1 cellular context compared by ENCODE assay signal in genomic region chr16:57694556-57695377, GRCh38.
A peak's percentile ranks its signal among the peaks of the same experiment; 100 is the strongest.
TF ChIP-seq lines count a peak whose summit lies in the region.

Gene DRC7 (plus strand): TSS chr16:57694806. CDS start chr16:57697950, 3,144 bp downstream.

TF ChIP-seq in HepG2, 621 proteins besides CTCF, POLR2A, EP300 and RAD21 (continues in another document):
- TF ChIP-seq NR2C2 (CRISPR knock-in tag; IDR thresholded peaks at IDR 0.05; ENCODE audit: borderline replicate concordance) (peak; percentile 98), ASH2L (IDR thresholded peaks at IDR 0.05; ENCODE audit: insufficient read length, low read depth, low read length) (no peak), GABPB1 (CRISPR knock-in tag; IDR thresholded peaks at IDR 0.05) (peak; percentile 93), ZNF343 (CRISPR knock-in tag; IDR thresholded peaks at IDR 0.05) (no peak), CEBPG (CRISPR knock-in tag; IDR thresholded peaks at IDR 0.05) (no peak), ZFX (CRISPR knock-in tag; IDR thresholded peaks at IDR 0.05; ENCODE audit: low read depth) (no peak), ZNF18 (CRISPR knock-in tag; IDR thresholded peaks at IDR 0.05; ENCODE audit: insufficient replicate concordance) (no peak), ZNF430 (CRISPR knock-in tag; IDR thresholded peaks at IDR 0.05) (peak; percentile 53; the same call in 1 of the 2 replicates), ZBTB33 (CRISPR knock-in tag; IDR thresholded peaks at IDR 0.05) (no peak), SATB2 (CRISPR knock-in tag; IDR thresholded peaks at IDR 0.05) (no peak), ARID3A (IDR thresholded peaks at IDR 0.05; ENCODE audit: low read depth, low read length) (peak; percentile 3; the same call in 1 of the 2 replicates), ZHX1 (CRISPR knock-in tag; IDR thresholded peaks at IDR 0.05; ENCODE audit: low read depth) (0 out of 2 replicates have a peak, but pooled peaks have one; percentile 64), EEA1 (CRISPR knock-in tag; IDR thresholded peaks at IDR 0.05; ENCODE audit: borderline replicate concordance) (no peak; the same call in 1 of the 2 replicates), HNF1A (IDR thresholded peaks at IDR 0.05; ENCODE audit: low read depth) (no peak; the same call in 1 of the 2 replicates), HNF1A (CRISPR knock-in tag; IDR thresholded peaks at IDR 0.05; ENCODE audit: borderline replicate concordance) (0 out of 2 replicates have a peak, but pooled peaks have one; percentile 3), SAP130 (CRISPR knock-in tag; IDR thresholded peaks at IDR 0.05; ENCODE audit: low read depth) (peak; percentile 74), EHMT2 (IDR thresholded peaks at IDR 0.05; ENCODE audit: borderline replicate concordance, low read depth, low read length) (no peak), ZNF574 (CRISPR knock-in tag; IDR thresholded peaks at IDR 0.05) (peak; percentile 53), CREBL2 (CRISPR knock-in tag; IDR thresholded peaks at IDR 0.05; ENCODE audit: borderline replicate concordance) (no peak), PAXIP1 (CRISPR knock-in tag; conservative IDR thresholded peaks at IDR 0.05) (peak; percentile 66), CHD4 (IDR thresholded peaks at IDR 0.05; ENCODE audit: borderline replicate concordance, low read length) (0 out of 2 replicates have a peak, but pooled peaks have one; percentile 54), HOXA3 (CRISPR knock-in tag; IDR thresholded peaks at IDR 0.05) (peak; percentile 17; the same call in 1 of the 2 replicates), MIER3 (CRISPR knock-in tag; IDR thresholded peaks at IDR 0.05; ENCODE audit: borderline replicate concordance) (peak; percentile 30; the same call in 1 of the 2 replicates), ARID2 (CRISPR knock-in tag; IDR thresholded peaks at IDR 0.05; ENCODE audit: borderline replicate concordance) (no peak), NR1H2 (CRISPR knock-in tag; IDR thresholded peaks at IDR 0.05; ENCODE audit: borderline replicate concordance, low read depth) (no peak), ZNF703 (CRISPR knock-in tag; IDR thresholded peaks at IDR 0.05; ENCODE audit: borderline replicate concordance) (no peak), CREM (IDR thresholded peaks at IDR 0.05) (peak; percentile 46; the same call in 1 of the 2 replicates), CREM (CRISPR knock-in tag; IDR thresholded peaks at IDR 0.05) (no peak), HNRNPK (IDR thresholded peaks at IDR 0.05; ENCODE audit: low read depth, low read length, poor library complexity, severe bottlenecking) (peak; percentile 72), IRF2 (CRISPR knock-in tag; IDR thresholded peaks at IDR 0.05) (peak; percentile 60), ZBED4 (CRISPR knock-in tag; IDR thresholded peaks at IDR 0.05; ENCODE audit: borderline replicate concordance) (no peak), MTA1 (CRISPR knock-in tag; IDR thresholded peaks at IDR 0.05; ENCODE audit: borderline replicate concordance) (peak; percentile 32; the same call in 1 of the 2 replicates)
